Comparison of ENCODE assay signal across 20 cellular contexts in the genomic region with DNA sequence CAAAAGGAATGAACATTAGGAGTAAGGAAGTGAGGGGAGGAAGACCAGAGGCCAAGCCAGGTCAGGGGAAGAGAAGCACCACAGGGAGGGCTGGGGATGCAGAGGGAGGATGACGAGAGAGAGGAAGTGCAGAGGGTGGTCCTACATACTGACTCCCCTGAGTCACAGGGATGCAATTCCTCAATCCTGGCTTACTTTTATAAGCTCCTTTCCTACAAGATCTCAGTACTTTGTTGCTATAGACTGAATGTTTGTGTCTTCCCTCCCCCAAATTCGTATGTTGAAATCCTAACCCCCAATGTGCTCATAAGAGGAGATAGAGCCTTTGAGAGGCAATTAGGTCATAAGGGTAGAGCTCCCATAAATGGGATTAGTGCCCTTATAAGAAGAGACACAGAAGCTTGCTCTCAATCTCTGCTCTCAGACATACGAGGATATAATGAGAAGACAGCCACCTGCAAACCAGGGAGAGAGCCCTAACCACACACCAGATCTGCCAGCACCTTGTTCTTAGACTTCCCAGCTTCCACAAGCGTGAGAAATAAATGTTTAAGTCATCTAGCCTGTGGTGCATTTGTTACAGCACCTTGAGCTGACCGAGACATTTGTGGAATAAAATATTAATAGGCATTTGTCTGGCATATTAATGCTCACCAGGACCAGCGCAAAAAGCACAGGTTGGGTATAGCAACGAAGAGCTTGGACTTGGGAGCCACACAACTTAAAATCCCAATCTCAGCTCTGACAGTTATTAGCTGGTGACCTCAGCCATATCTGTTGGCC. TPM values are rescaled to one million over a fixed set of nuclear protein-coding genes. Genes with fewer than 3 reads are reported as not detected.
DNase-seq lines count a peak whose midpoint lies in the region; ATAC-seq, FAIRE-seq and TF ChIP-seq lines count a peak whose summit lies in the region.
"Had no signal": no experiment of that assay in that cellular context is flagged by ENCODE, and none has a peak within 500 bp of the region (broad histone marks: within the 10 kb centered on the region; RNA-seq: fewer than 3 reads in every experiment).

No MANE protein-coding gene starts in this region.

- no TSS peak for BruUV-seq in HepG2 (replicated peaks; lab: Mats Ljungman, UMichigan)
- no TSS peak for BruUV-seq in PC-9 (replicated peaks; lab: Mats Ljungman, UMichigan)

- FAIRE-seq in HepG2 (lab: Jason Lieb, UNC) = no peak
- FAIRE-seq: GM12892, RCC 7860 had no signal

- H3F3A ChIP-seq in Loucy (ENCODE audit: low read depth) = no peaks in the 10 kb centered on the region; the same call in 1 of the 2 replicates
- H3F3A ChIP-seq in PC-9 (ENCODE audit: insufficient read depth, low read depth) = no peaks in the 10 kb centered on the region

- H4K20me1 ChIP-seq in HepG2 (ENCODE audit: insufficient read depth, low read length) (no peaks in the 10 kb centered on the region), Loucy (ENCODE audit: insufficient read depth, low read length, poor library complexity, severe bottlenecking) (no peaks in the 10 kb centered on the region), PC-9 (ENCODE audit: insufficient read depth) (no peaks in the 10 kb centered on the region)
- H4K20me1 ChIP-seq: BLaER1 treated with 17β-estradiol and CSF1 and Interleukin-3, amounts not matched to agents 10 nM and 100 nM had no signal

- H3K27ac ChIP-seq in HepG2 (ENCODE audit: extremely low read length, insufficient read depth, low read length) = no peak overlapping the region
- H3K27ac ChIP-seq in right lobe of liver = no peak overlapping the region
- H3K27ac ChIP-seq in PC-9 = no peak overlapping the region; the same call in 1 of the 2 replicates
- H3K27ac ChIP-seq: 22Rv1; BLaER1 treated with 17β-estradiol and CSF1 and Interleukin-3, amounts not matched to agents 10 nM and 100 nM had no signal

- in situ Hi-C loops in HepG2 (cut with HindIII; ENCODE audit: extremely low pct_ligation_motif_present, low pct_unique_long_range_greater_than_20kb) = no loop called here

- no peaks in the 10 kb centered on the region for H3K9me2 ChIP-seq in Loucy (replicated peaks; ENCODE audit: low read depth, low read length)
- no peaks in the 10 kb centered on the region for H3K9me2 ChIP-seq in PC-9 (ENCODE audit: insufficient read depth)

- H3K36me3 ChIP-seq in HepG2 (replicated peaks in 1 of 2; ENCODE audit: control insufficient read depth in 1 of 2, insufficient read depth in 2 of 2, low read length in 2 of 2) (no peaks in the 10 kb centered on the region), right lobe of liver (no peaks in the 10 kb centered on the region), Loucy (ENCODE audit: insufficient read depth, low read length) (no peaks in the 10 kb centered on the region), PC-9 (ENCODE audit: low read depth) (no peaks in the 10 kb centered on the region)
- H3K36me3 ChIP-seq: BLaER1 treated with 17β-estradiol and CSF1 and Interleukin-3, amounts not matched to agents 10 nM and 100 nM had no signal

- H3K4me2 ChIP-seq in HepG2 (ENCODE audit: low read depth, low read length) (no peak overlapping the region), Loucy (ENCODE audit: low read depth, low read length, poor library complexity, severe bottlenecking) (peak overlapping the region; percentile 54), PC-9 (no peak overlapping the region)
- H3K4me2 ChIP-seq: BLaER1 treated with 17β-estradiol and CSF1 and Interleukin-3, amounts not matched to agents 10 nM and 100 nM had no signal

- 93% methylated on average over 7 of the region's 7 CpGs for WGBS in HepG2 (ENCODE audit: low lambda C conversion rate)
- WGBS in right lobe of liver (ENCODE audit: insufficient coverage, low coverage, low lambda C conversion rate, missing lambda C conversion rate) = 80% methylated on average over 6 of the region's 7 CpGs

- H2AFZ ChIP-seq in HepG2 (ENCODE audit: low read length) (no peak overlapping the region), Loucy (ENCODE audit: low read length) (no peak overlapping the region), PC-9 (no peak overlapping the region)

- H3K9ac ChIP-seq in HepG2 (ENCODE audit: insufficient read depth, low read depth, low read length) (no peak overlapping the region), Loucy (ENCODE audit: low read depth, low read length, poor library complexity, severe bottlenecking) (no peak overlapping the region)
- H3K9ac ChIP-seq: BLaER1 treated with 17β-estradiol and CSF1 and Interleukin-3, amounts not matched to agents 10 nM and 100 nM had no signal

- TF ChIP-seq CTCF in HepG2 (CRISPR knock-in tag; IDR thresholded peaks at IDR 0.05) (no peak), right lobe of liver (IDR thresholded peaks at IDR 0.05) (no peak), Loucy (conservative IDR thresholded peaks at IDR 0.05; ENCODE audit: low read length) (no peak), PC-9 (conservative IDR thresholded peaks at IDR 0.05) (no peak)

- TF ChIP-seq RAD21 in HepG2 (CRISPR knock-in tag; IDR thresholded peaks at IDR 0.05) = no peak

- H3K79me2 ChIP-seq in HepG2 (ENCODE audit: insufficient read depth, low read length) (no peaks in the 10 kb centered on the region), Loucy (ENCODE audit: insufficient read depth, low read length) (no peaks in the 10 kb centered on the region), PC-9 (ENCODE audit: low read depth) (no peaks in the 10 kb centered on the region)

- H3K4me1 ChIP-seq in HepG2 (ENCODE audit: insufficient read depth, low read length) (peaks cover 25% of the 10 kb centered on the region), right lobe of liver (peaks cover 0 to 8% (median 0%) of the 10 kb centered on the region in 4 donors), Loucy (ENCODE audit: insufficient read depth, low read length, poor library complexity, severe bottlenecking) (peaks cover 45% of the 10 kb centered on the region), PC-9 (replicated peaks; ENCODE audit: insufficient read depth) (peaks cover 23% of the 10 kb centered on the region)

- TF ChIP-seq EP300 in HepG2 (IDR thresholded peaks at IDR 0.05; ENCODE audit: low read depth in 2 of 2, low read length in 2 of 2) (no peak), HepG2 (CRISPR knock-in tag; IDR thresholded peaks at IDR 0.05; ENCODE audit: borderline replicate concordance) (no peak)

- H3K4me3 ChIP-seq in HepG2 (replicated peaks in 1 of 3; ENCODE audit: insufficient read depth in 1 of 3, low read depth in 2 of 3, low read length in 3 of 3) (no peak overlapping the region), right lobe of liver (no peak overlapping the region), Loucy (ENCODE audit: low read length, poor library complexity, severe bottlenecking) (no peak overlapping the region), PC-9 (no peak overlapping the region)
- H3K4me3 ChIP-seq: BLaER1 treated with 17β-estradiol and CSF1 and Interleukin-3, amounts not matched to agents 10 nM and 100 nM had no signal

- CTCF ChIA-PET in HepG2 (lab: Yijun Ruan, JAX; ENCODE audit: low intra/inter-chr PET ratio, low total read pairs) (no interaction called here), PC-9 (lab: Charles Lee) (no interaction called here)

- POLR2A ChIA-PET in HepG2 (lab: Yijun Ruan, JAX) (no interaction called here), PC-9 (lab: Charles Lee; ENCODE audit: unreplicated experiment) (interaction anchor here (0.6 to 0.7 kb wide), 2 partner anchors 223 to 614 kb away, joined by 4 to 8 read pairs; no protein-coding TSS in a partner anchor)

- H3K9me3 ChIP-seq in HepG2 (ENCODE audit: low read length) (no peaks in the 10 kb centered on the region), right lobe of liver (no peaks in the 10 kb centered on the region), Loucy (ENCODE audit: insufficient read depth, low read depth, low read length) (no peaks in the 10 kb centered on the region), PC-9 (ENCODE audit: insufficient read depth, low read depth) (peaks cover 10% of the 10 kb centered on the region; the same call in 1 of the 2 replicates)

- TF ChIP-seq POLR2A in HepG2 (IDR thresholded peaks at IDR 0.05; ENCODE audit: insufficient read depth in 1 of 2, low read depth in 2 of 2, low read length in 2 of 2) (no peak), right lobe of liver (IDR thresholded peaks at IDR 0.05) (no peak)

- intact Hi-C loops in HepG2 (cut with micrococcal nuclease; ENCODE audit: unreplicated experiment) (no loop called here), right lobe of liver (cut with DNase I) (no loop called here), PC-9 (cut with micrococcal nuclease; ENCODE audit: unreplicated experiment) (no loop called here)

- DNase-seq in HepG2 (ENCODE audit: low spot score) = no peak
- no peak for DNase-seq in right lobe of liver
- peak; percentile 38 for DNase-seq in amniotic epithelial cell (ENCODE audit: low read depth)
- no peak for DNase-seq in PC-9
- no peak for DNase-seq in activated gamma-delta T cell treated with Interleukin-2 at 50 U/mL for 16 hours
- DNase-seq: CD8-positive, alpha-beta T cell; DMS153; NCI-H1436; NCI-H187 treated with DMSO at 0.1 percent for 48 hours; NCI-H2107; NCI-H510A; NCI-H748 treated with DMSO at 0.1 percent for 48 hours had no signal

- no peaks in the 10 kb centered on the region for H3K27me3 ChIP-seq in HepG2 (ENCODE audit: control insufficient read depth in 1 of 2, insufficient read depth in 2 of 2, low read length in 2 of 2)
- H3K27me3 ChIP-seq in right lobe of liver = no peaks in the 10 kb centered on the region
- no peaks in the 10 kb centered on the region for H3K27me3 ChIP-seq in Loucy (ENCODE audit: insufficient read depth, low read length, poor library complexity, severe bottlenecking)
- H3K27me3 ChIP-seq in PC-9 (ENCODE audit: insufficient read depth, low read depth) = no peaks in the 10 kb centered on the region
- H3K27me3 ChIP-seq: BLaER1 treated with 17β-estradiol and CSF1 and Interleukin-3, amounts not matched to agents 10 nM and 100 nM had no signal

- no peak for ATAC-seq in HepG2
- no peak for ATAC-seq in right lobe of liver
- no peak for ATAC-seq in esophagus mucosa
- ATAC-seq in GM21723 (IDR thresholded peaks at IDR 0.05; ENCODE audit: unreplicated experiment) = no peak
- ATAC-seq: CD8-positive, alpha-beta T cell; Right ventricle myocardium inferior had no signal

RNA-seq across cellular contexts. Expression of a gene that starts 33.4 kb away (rescaled TPM):
- 0.22 and 0.27 TPM in 2 replicates for total RNA-seq in HepG2 (2016; rRNA removed; fragmentation: Illumina TruSeq; extraction: Trizol)
- total RNA-seq in HepG2 (2016; cell fraction: cytosol; rRNA removed; fragmentation: Illumina TruSeq; extraction: Trizol; ENCODE audit: low read depth) = 0.10 TPM in 1 of 2 replicates, not detected in the other
- total RNA-seq in HepG2 (2016; cell fraction: insoluble cytoplasmic fraction; rRNA removed; fragmentation: Illumina TruSeq; extraction: Trizol) = 0.18 and 0.26 TPM in 2 replicates
- total RNA-seq in HepG2 (2016; cell fraction: membrane; rRNA removed; fragmentation: Illumina TruSeq; extraction: Trizol) = 0.17 and 0.25 TPM in 2 replicates
- 0.19 and 0.50 TPM in 2 replicates for total RNA-seq in HepG2 (2016; cell fraction: nucleus; rRNA removed; fragmentation: Illumina TruSeq; extraction: Trizol)
- 0.26 and 0.38 TPM in 2 replicates for polyA plus RNA-seq in HepG2 (2011; rRNA removed)
- 0.11 and 0.26 TPM in 2 replicates for polyA plus RNA-seq in HepG2 (2011; cell fraction: cytosol; rRNA removed)
- 0.16 and 0.28 TPM in 2 replicates for polyA plus RNA-seq in HepG2 (2011; cell fraction: nucleus; rRNA removed)
- polyA plus RNA-seq in HepG2 (2012) = 0.17 and 0.43 TPM in 2 replicates
- polyA plus RNA-seq in HepG2 (2016; cell fraction: cytosol; fragmentation: Illumina TruSeq; extraction: Trizol; ENCODE audit: low read depth) = 0.01 and 0.02 TPM in 2 replicates
- polyA plus RNA-seq in HepG2 (2016; cell fraction: insoluble cytoplasmic fraction; fragmentation: Illumina TruSeq; extraction: Trizol; ENCODE audit: low read depth) = 0.12 and 0.17 TPM in 2 replicates
- polyA plus RNA-seq in HepG2 (2016; cell fraction: membrane; fragmentation: Illumina TruSeq; extraction: Trizol; ENCODE audit: low read depth) = 0.05 and 0.13 TPM in 2 replicates
- 0.21 and 0.28 TPM in 2 replicates for polyA plus RNA-seq in HepG2 (2016; cell fraction: nucleus; fragmentation: Illumina TruSeq; extraction: Trizol; ENCODE audit: insufficient read depth, low read depth)
- 0.02 and 0.26 TPM in 2 replicates for polyA minus RNA-seq in HepG2 (2011; rRNA and poly(A)+ RNA removed; ENCODE audit: low replicate concordance)
- 0.59 and 0.62 TPM in 2 replicates for polyA minus RNA-seq in HepG2 (2011; cell fraction: cytosol; rRNA and poly(A)+ RNA removed)
- polyA minus RNA-seq in HepG2 (2011; cell fraction: nucleus; rRNA and poly(A)+ RNA removed) = 0.90 and 0.99 TPM in 2 replicates
- 1 to 10 TPM in 3 of 6 experiments, under 1 TPM in 3; 0.35 to 2.0 (median 0.96) TPM for total RNA-seq in right lobe of liver
- 1.4 TPM for total RNA-seq in esophagus mucosa
- total RNA-seq in PC-9 (2021) = 1.1 and 1.4 TPM in 2 replicates
